In the genomic region with DNA sequence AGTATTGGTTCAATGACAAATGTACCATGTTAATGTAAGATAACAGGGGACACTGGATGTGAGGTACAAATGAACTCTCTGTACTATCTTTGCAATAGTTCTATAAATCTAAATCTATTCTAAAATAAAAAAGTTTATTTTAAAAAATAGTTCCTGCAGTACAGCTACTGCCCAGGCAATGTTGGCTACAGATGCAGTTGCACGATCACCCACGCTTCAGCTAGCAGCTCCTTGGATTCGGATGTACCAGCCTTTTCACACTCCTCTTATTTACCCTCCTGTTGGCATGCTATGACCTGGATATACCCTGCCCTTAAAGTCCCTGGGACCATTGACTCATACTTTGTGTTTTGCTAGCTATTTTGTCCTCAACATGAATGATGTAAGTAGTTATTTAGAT, we compare ENCODE assay signal across 21 cellular contexts.
"Had no signal": no experiment of that assay in that cellular context is flagged by ENCODE, and none has a peak within 500 bp of the region (broad histone marks: within the 10 kb centered on the region; RNA-seq: fewer than 3 reads in every experiment).

No MANE protein-coding gene starts in this region.

- DNase-seq: stimulated activated CD4-positive, alpha-beta T cell treated with anti-CD3 and anti-CD28 coated beads, Interleukin-2, amount 100 ng/mL, for 48 hours; stimulated activated CD4-positive, alpha-beta T cell treated with anti-CD3 and anti-CD28 coated beads, Interleukin-4, amount 100 ng/mL, for 1 hour; stimulated activated CD4-positive, alpha-beta T cell treated with anti-CD3 and anti-CD28 coated beads, Interleukin-4, amount 100 ng/mL, for 24 hours; stimulated activated CD4-positive, alpha-beta T cell treated with anti-CD3 and anti-CD28 coated beads, Interleukin-4, amount 100 ng/mL, for 4 hours; stimulated activated CD8-positive, alpha-beta memory T cell treated with anti-CD3 and anti-CD28 coated beads, Interleukin-4, amount 100 ng/mL, for 48 hours; stimulated activated naive B cell treated with anti-CD40 and anti-IgM and Interleukin-4, amounts not matched to agents 10 μg/mL and 1 μg/mL and 100 μg/mL, for 72 hours; stimulated activated naive CD4-positive, alpha-beta T cell; stimulated activated naive CD4-positive, alpha-beta T cell treated with Interleukin-2 at 50 U/mL for 16 hours; stimulated activated naive CD8-positive, alpha-beta T cell treated with anti-CD3 and anti-CD28 coated beads, Interleukin-15, amount 100 ng/mL, for 72 hours; stimulated activated naive CD8-positive, alpha-beta T cell treated with anti-CD3 and anti-CD28 coated beads, Interleukin-15, Interleukin-2, amounts not matched to agents 100 U/mL and 50 U/mL, for 24 hours; stomach; substantia nigra; testis; thyroid gland; tibial artery; transverse colon; trophoblast cell; upper lobe of left lung; upper lobe of right lung; uterus had no signal

- FAIRE-seq: urothelium cell line had no signal
